8 cellular contexts compared by ENCODE assay signal in the genomic region with DNA sequence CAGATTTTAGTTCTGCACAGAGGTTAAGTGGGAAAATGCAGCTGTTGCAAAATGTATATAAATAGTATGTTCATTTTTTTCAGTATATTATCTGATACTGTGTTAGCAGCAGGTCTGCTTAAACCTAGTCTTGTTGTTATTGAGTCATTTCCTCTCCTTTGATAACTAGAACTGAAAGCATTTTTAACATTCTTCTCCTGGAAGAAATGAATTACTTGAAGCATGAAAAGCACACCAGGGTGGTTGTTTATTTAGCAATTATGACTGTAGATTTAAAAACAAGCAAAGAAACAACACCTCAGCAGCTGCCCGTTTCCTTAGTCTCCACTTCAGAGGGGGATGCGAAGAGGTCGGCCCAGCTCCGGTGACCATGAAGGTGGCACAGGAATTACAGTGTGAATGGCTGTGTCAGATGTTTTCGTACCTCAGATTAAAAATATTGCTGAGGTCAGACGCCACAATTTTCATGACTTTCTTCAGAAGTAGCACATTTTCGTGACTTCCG. TPM values are rescaled to one million over a fixed set of nuclear protein-coding genes. Genes with fewer than 3 reads are reported as not detected.
DNase-seq lines count a peak whose midpoint lies in the region; ATAC-seq and TF ChIP-seq lines count a peak whose summit lies in the region.

No MANE protein-coding gene starts in this region.

- no peaks in the 10 kb centered on the region for H3K9me3 ChIP-seq in thoracic aorta

- H3K36me3 ChIP-seq in thoracic aorta = no peaks in the 10 kb centered on the region

- ATAC-seq in thoracic aorta (ENCODE audit: insufficient number of reproducible peaks, low FRiP score, low read depth) = peak; percentile 16
- ATAC-seq in GM18519 (IDR thresholded peaks at IDR 0.05; ENCODE audit: low FRiP score, unreplicated experiment) = no peak
- ATAC-seq in GM21360 (IDR thresholded peaks at IDR 0.05; ENCODE audit: unreplicated experiment) = no peak
- ATAC-seq in HG02884 (IDR thresholded peaks at IDR 0.05; ENCODE audit: unreplicated experiment) = no peak

- H3K4me3 ChIP-seq in epithelial cell of esophagus (ENCODE audit: low read length) (no peak overlapping the region), thoracic aorta (peak overlapping the region; percentile 71)

- H3K27me3 ChIP-seq in thoracic aorta (replicated peaks; ENCODE audit: insufficient read depth) = no peaks in the 10 kb centered on the region

- H3K4me1 ChIP-seq in thoracic aorta (ENCODE audit: control insufficient read depth in 1 of 2, low read depth in 2 of 2) = peaks cover 4 to 12% of the 10 kb centered on the region in 2 donors

- TF ChIP-seq CTCF in epithelial cell of esophagus (IDR thresholded peaks at IDR 0.05; ENCODE audit: insufficient read depth, low read depth, low read length, missing control alignments) (no peak), thoracic aorta (IDR thresholded peaks at IDR 0.05) (no peak)

- peak overlapping the region in 1 of 2 donors; percentile 63 for H3K27ac ChIP-seq in thoracic aorta

- DNase-seq in activated gamma-delta T cell treated with Interleukin-2 at 50 U/mL for 16 hours (peak; percentile 41), activated gamma-delta T cell (lab: John Stamatoyannopoulos, UW) (no peak), SW 1271 (lab: John Stamatoyannopoulos, UW) (peak; percentile 20 to 84), epithelial cell of esophagus (ENCODE audit: low read depth) (peak; percentile 70), thoracic aorta (ENCODE audit: low spot score) (no peak)

RNA-seq across cellular contexts. Expression of a gene that starts 53.5 kb away (rescaled TPM):
- total RNA-seq in thoracic aorta = 10 to 100 TPM; 29.5 to 31.5 TPM

Comparison
In these comparisons a context has a peak if more than half of its experiments do, and no peak if none do; other contexts are left out.
1. DNase-seq: peak in activated gamma-delta T cell treated with Interleukin-2 at 50 U/mL for 16 hours (single experiment), SW 1271 (2 of 2) and epithelial cell of esophagus (single experiment); none in activated gamma-delta T cell (single experiment) and thoracic aorta (single experiment).